5 cellular contexts compared by ENCODE assay signal in the genomic region with DNA sequence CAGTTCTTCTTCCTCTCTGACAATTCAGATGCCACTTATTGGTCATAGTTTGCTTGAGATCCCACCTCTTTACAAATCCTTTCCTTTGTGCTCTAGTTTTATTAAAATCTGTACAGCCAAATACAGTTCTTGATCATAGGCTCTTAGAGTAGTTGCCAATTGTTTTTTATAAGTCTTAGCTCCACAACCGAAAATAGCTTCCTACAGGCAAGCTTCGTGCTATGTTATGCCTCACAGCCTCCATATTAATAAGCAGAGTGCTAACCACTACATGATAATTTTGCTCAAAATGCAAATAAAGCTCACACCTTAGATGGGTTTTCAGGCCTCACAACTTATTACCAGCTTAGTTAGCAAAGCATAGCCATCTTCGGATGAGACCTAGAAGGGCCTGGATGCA.
"Had no signal": no experiment of that assay in that cellular context is flagged by ENCODE, and none has a peak within 500 bp of the region (broad histone marks: within the 10 kb centered on the region; RNA-seq: fewer than 3 reads in every experiment).

No MANE protein-coding gene starts in this region.

- ATAC-seq: HepG2, K562 had no signal

- H3K27ac ChIP-seq: HL-60 had no signal

- DNase-seq: IMR-90 had no signal

- H3K36me3 Mint-ChIP-seq: IgD-negative memory B cell had no signal

- H3K4me3 ChIP-seq: K562 had no signal

- H3K4me1 Mint-ChIP-seq: IgD-negative memory B cell had no signal

- H3K27ac Mint-ChIP-seq: IgD-negative memory B cell had no signal

- H3K4me3 Mint-ChIP-seq: IgD-negative memory B cell had no signal
